ENCODE assay signal across 17 cellular contexts in genomic region chr17:59488805-59489204, GRCh38.
DNase-seq lines count a peak whose midpoint lies in the region; ATAC-seq and TF ChIP-seq lines count a peak whose summit lies in the region.
"Had no signal": no experiment of that assay in that cellular context is flagged by ENCODE, and none has a peak within 500 bp of the region (broad histone marks: within the 10 kb centered on the region; RNA-seq: fewer than 3 reads in every experiment).

No MANE protein-coding gene starts in this region.

- H3K4me3 ChIP-seq in cardiac muscle cell (no peak overlapping the region), Loucy (ENCODE audit: low read length, poor library complexity, severe bottlenecking) (no peak overlapping the region), mesenchymal stem cell (ENCODE audit: insufficient read depth in 1 of 2, low read depth in 1 of 2, low read length in 2 of 2) (no peak overlapping the region)
- H3K4me3 ChIP-seq: BLaER1 treated with 17β-estradiol and CSF1 and Interleukin-3, amounts not matched to agents 10 nM and 100 nM; GM23248; HAP-1 had no signal

- H3K23ac ChIP-seq in mesenchymal stem cell (ENCODE audit: low read length in 2 of 2) = no peak overlapping the region

- intact Hi-C loops in Right ventricle myocardium inferior (cut with DNase I) = no loop called here

- H3K18ac ChIP-seq in mesenchymal stem cell (ENCODE audit: low read depth in 1 of 2, low read length in 2 of 2) = no peak overlapping the region

- H2AFZ ChIP-seq in Loucy (ENCODE audit: low read length) (no peak overlapping the region), mesenchymal stem cell (ENCODE audit: low read depth, low read length) (no peak overlapping the region)
- H2AFZ ChIP-seq: GM23248 had no signal

- no peak overlapping the region for H2BK12ac ChIP-seq in mesenchymal stem cell (ENCODE audit: low read length in 2 of 2)

- H2BK5ac ChIP-seq in mesenchymal stem cell (ENCODE audit: low read depth, low read length, poor library complexity, severe bottlenecking) = no peak overlapping the region

- H3K4me1 ChIP-seq in cardiac muscle cell (ENCODE audit: low read depth) = peaks cover 39% of the 10 kb centered on the region
- H3K4me1 ChIP-seq in Loucy (ENCODE audit: insufficient read depth, low read length, poor library complexity, severe bottlenecking) = peaks cover 4% of the 10 kb centered on the region
- peaks cover 3% of the 10 kb centered on the region for H3K4me1 ChIP-seq in mesenchymal stem cell (ENCODE audit: control insufficient read depth, insufficient read depth, low read depth, low read length)
- H3K4me1 ChIP-seq: HAP-1 had no signal

- H3K4ac ChIP-seq in mesenchymal stem cell (ENCODE audit: low read depth in 1 of 2, low read length in 2 of 2) = no peak overlapping the region

- no peaks in the 10 kb centered on the region for H3K9me3 ChIP-seq in cardiac muscle cell (ENCODE audit: low read depth)
- H3K9me3 ChIP-seq in Loucy (ENCODE audit: insufficient read depth, low read depth, low read length) = no peaks in the 10 kb centered on the region
- no peaks in the 10 kb centered on the region for H3K9me3 ChIP-seq in mesenchymal stem cell (ENCODE audit: control insufficient read depth, low read length)
- H3K9me3 ChIP-seq: BLaER1 treated with 17β-estradiol and CSF1 and Interleukin-3, amounts not matched to agents 10 nM and 100 nM; HAP-1 had no signal

- no peaks in the 10 kb centered on the region for H4K20me1 ChIP-seq in Loucy (ENCODE audit: insufficient read depth, low read length, poor library complexity, severe bottlenecking)
- H4K20me1 ChIP-seq: BLaER1 treated with 17β-estradiol and CSF1 and Interleukin-3, amounts not matched to agents 10 nM and 100 nM had no signal

- no peaks in the 10 kb centered on the region for H3K79me2 ChIP-seq in Loucy (ENCODE audit: insufficient read depth, low read length)

- H3K27ac ChIP-seq in cardiac muscle cell (peak overlapping the region; percentile 100), mesenchymal stem cell (ENCODE audit: low read length, poor library complexity, severe bottlenecking) (no peak overlapping the region)
- H3K27ac ChIP-seq: BLaER1 treated with 17β-estradiol and CSF1 and Interleukin-3, amounts not matched to agents 10 nM and 100 nM; GM23248 had no signal

- no peak for DNase-seq in cardiac muscle cell (ENCODE audit: low read depth in 1 of 2, low spot score in 1 of 2)
- DNase-seq in Right ventricle myocardium inferior (ENCODE audit: missing footprints) = no peak
- DNase-seq in mesenchymal stem cell = no peak
- peak; percentile 5 for DNase-seq in ureter (ENCODE audit: low spot score)
- DNase-seq in cortex of kidney (lab: John Stamatoyannopoulos, UW) = no peak
- DNase-seq in SHP77 treated with DMSO at 0.1 percent for 48 hours (lab: John Stamatoyannopoulos, UW) = no peak
- DNase-seq: Calu3, DMS79 treated with DMSO at 0.1 percent for 48 hours, GF-D8, GM23248, HFFc6, IMR-90 had no signal

- no peak overlapping the region for H2BK15ac ChIP-seq in mesenchymal stem cell (ENCODE audit: low read depth, poor library complexity, severe bottlenecking)

- 93% methylated on average over 5 of the region's 5 CpGs for WGBS in mesenchymal stem cell

- H3K79me1 ChIP-seq in mesenchymal stem cell (replicated peaks; ENCODE audit: low read length, poor library complexity, severe bottlenecking) = no peaks in the 10 kb centered on the region

- no peak overlapping the region for H3K14ac ChIP-seq in mesenchymal stem cell (ENCODE audit: low read length in 2 of 2)

- H4K91ac ChIP-seq in mesenchymal stem cell (ENCODE audit: low read length) = no peak overlapping the region

- no peak overlapping the region for H2AK5ac ChIP-seq in mesenchymal stem cell (ENCODE audit: low read length, severe bottlenecking)

- H3K36me3 ChIP-seq in cardiac muscle cell (no peaks in the 10 kb centered on the region), Loucy (ENCODE audit: insufficient read depth, low read length) (no peaks in the 10 kb centered on the region), mesenchymal stem cell (ENCODE audit: control insufficient read depth in 1 of 2, insufficient read depth in 2 of 2, low read depth in 1 of 2, low read length in 2 of 2) (no peaks in the 10 kb centered on the region)
- H3K36me3 ChIP-seq: BLaER1 treated with 17β-estradiol and CSF1 and Interleukin-3, amounts not matched to agents 10 nM and 100 nM; HAP-1 had no signal

- TF ChIP-seq CTCF in cardiac muscle cell (IDR thresholded peaks at IDR 0.05; ENCODE audit: low read depth, low read length) (no peak), Loucy (conservative IDR thresholded peaks at IDR 0.05; ENCODE audit: low read length) (0 out of 2 replicates have a peak, but pooled peaks have one; percentile 11)

- ATAC-seq in Right ventricle myocardium inferior (no peak), HG03460 (IDR thresholded peaks at IDR 0.05; ENCODE audit: unreplicated experiment) (no peak)
- ATAC-seq: CD8-positive, alpha-beta T cell had no signal

- H3F3A ChIP-seq in Loucy (ENCODE audit: low read depth) = no peaks in the 10 kb centered on the region

- H4K8ac ChIP-seq in mesenchymal stem cell (ENCODE audit: low read length) = peak overlapping the region; percentile 47

- no peaks in the 10 kb centered on the region for H3K9me2 ChIP-seq in Loucy (replicated peaks; ENCODE audit: low read depth, low read length)

- no peak overlapping the region for H2BK120ac ChIP-seq in mesenchymal stem cell (ENCODE audit: low read depth, low read length)

- H3K9ac ChIP-seq in Loucy (ENCODE audit: low read depth, low read length, poor library complexity, severe bottlenecking) (no peak overlapping the region), mesenchymal stem cell (ENCODE audit: low read length) (no peak overlapping the region)
- H3K9ac ChIP-seq: BLaER1 treated with 17β-estradiol and CSF1 and Interleukin-3, amounts not matched to agents 10 nM and 100 nM; GM23248 had no signal

- H3K27me3 ChIP-seq in cardiac muscle cell = no peaks in the 10 kb centered on the region
- no peaks in the 10 kb centered on the region for H3K27me3 ChIP-seq in Loucy (ENCODE audit: insufficient read depth, low read length, poor library complexity, severe bottlenecking)
- H3K27me3 ChIP-seq in mesenchymal stem cell (ENCODE audit: control insufficient read depth in 1 of 2, insufficient read depth in 1 of 2, low read length in 2 of 2) = peaks cover 0 to 12% of the 10 kb centered on the region in 2 experiments
- H3K27me3 ChIP-seq: BLaER1 treated with 17β-estradiol and CSF1 and Interleukin-3, amounts not matched to agents 10 nM and 100 nM had no signal

- H3K4me2 ChIP-seq in Loucy (ENCODE audit: low read depth, low read length, poor library complexity, severe bottlenecking) (no peak overlapping the region), mesenchymal stem cell (ENCODE audit: low read length, poor library complexity, severe bottlenecking) (no peak overlapping the region)
